In the genomic region with DNA sequence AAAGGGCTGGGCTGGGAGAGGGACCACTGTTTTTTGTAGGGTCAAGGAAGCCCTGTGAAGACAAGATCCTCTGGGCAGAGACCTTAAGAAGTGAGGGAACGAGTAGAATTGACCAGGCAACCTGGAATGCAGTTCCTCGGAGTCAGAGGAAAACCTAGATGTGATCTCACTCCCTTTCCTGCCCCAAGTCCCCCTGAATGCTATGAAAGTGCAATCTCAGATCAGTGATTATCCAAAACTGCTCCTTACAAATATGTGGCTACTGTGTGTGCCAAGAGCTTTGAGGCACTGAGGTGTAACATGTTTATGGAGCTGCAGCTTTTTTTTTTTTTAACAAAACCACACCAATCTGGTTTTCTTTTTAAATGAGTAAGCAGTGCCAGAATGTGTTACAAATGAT, we compare ENCODE assay signal across 17 cellular contexts. TPM values are rescaled to one million over a fixed set of nuclear protein-coding genes. Genes with fewer than 3 reads are reported as not detected.
DNase-seq lines count a peak whose midpoint lies in the region; ATAC-seq and TF ChIP-seq lines count a peak whose summit lies in the region.
"Had no signal": no experiment of that assay in that cellular context is flagged by ENCODE, and none has a peak within 500 bp of the region (broad histone marks: within the 10 kb centered on the region; RNA-seq: fewer than 3 reads in every experiment).

No MANE protein-coding gene starts in this region.

- H3K4me3 Mint-ChIP-seq in nephron progenitor cell, result no peak overlapping the region
- H3K4me3 Mint-ChIP-seq in stimulated activated naive CD8-positive, alpha-beta T cell treated with anti-CD3 and anti-CD28 coated beads, Interleukin-15, amount 100 ng/mL, for 72 hours, result no peak overlapping the region
- H3K4me3 Mint-ChIP-seq: activated CD4-positive, alpha-beta memory T cell treated with anti-CD3 and anti-CD28 coated beads, Interleukin-2, amount 10 ng/mL, durations not matched to agents 7 days and 5 days; activated T-helper 17 cell treated with anti-CD3 and anti-CD28 coated beads, Interleukin-2, amount 50 U/mL, for 72 hours; CD8-positive, alpha-beta memory T cell; naive B cell had no signal

- no peak for TF ChIP-seq CTCF in choroid plexus epithelial cell (conservative IDR thresholded peaks at IDR 0.05; ENCODE audit: low read depth, low read length)
- no peak for TF ChIP-seq CTCF in nephron progenitor cell (IDR thresholded peaks at IDR 0.05)

- no peaks in the 10 kb centered on the region for H3K9me3 Mint-ChIP-seq in nephron progenitor cell
- no peaks in the 10 kb centered on the region for H3K9me3 Mint-ChIP-seq in stimulated activated naive CD8-positive, alpha-beta T cell treated with anti-CD3 and anti-CD28 coated beads, Interleukin-15, amount 100 ng/mL, for 72 hours
- H3K9me3 Mint-ChIP-seq: activated CD4-positive, alpha-beta memory T cell treated with anti-CD3 and anti-CD28 coated beads, Interleukin-2, amount 10 ng/mL, durations not matched to agents 7 days and 5 days; activated T-helper 17 cell treated with anti-CD3 and anti-CD28 coated beads, Interleukin-2, amount 50 U/mL, for 72 hours; CD8-positive, alpha-beta memory T cell had no signal

- peaks cover 39% of the 10 kb centered on the region for H3K4me1 Mint-ChIP-seq in nephron progenitor cell
- no peaks in the 10 kb centered on the region for H3K4me1 Mint-ChIP-seq in stimulated activated naive CD8-positive, alpha-beta T cell treated with anti-CD3 and anti-CD28 coated beads, Interleukin-15, amount 100 ng/mL, for 72 hours
- H3K4me1 Mint-ChIP-seq: activated CD4-positive, alpha-beta memory T cell treated with anti-CD3 and anti-CD28 coated beads, Interleukin-2, amount 10 ng/mL, durations not matched to agents 7 days and 5 days; activated T-helper 17 cell treated with anti-CD3 and anti-CD28 coated beads, Interleukin-2, amount 50 U/mL, for 72 hours; CD8-positive, alpha-beta memory T cell; naive B cell had no signal

- ATAC-seq in stimulated activated naive CD8-positive, alpha-beta T cell treated with anti-CD3 and anti-CD28 coated beads, Interleukin-15, amount 100 ng/mL, for 72 hours, result no peak
- ATAC-seq in GM18517 (IDR thresholded peaks at IDR 0.05; ENCODE audit: unreplicated experiment), result no peak
- ATAC-seq: activated T-helper 17 cell treated with anti-CD3 and anti-CD28 coated beads, Interleukin-2, amount 50 U/mL, for 72 hours; left lobe of liver had no signal

- DNase-seq in EL, result peak; percentile 71
- peak; percentile 41 for DNase-seq in LHCN-M2 (ENCODE audit: low read depth)
- peak; percentile 38 for DNase-seq in choroid plexus epithelial cell (ENCODE audit: low read depth)
- no peak for DNase-seq in nephron progenitor cell
- no peak for DNase-seq in stimulated activated naive CD8-positive, alpha-beta T cell treated with anti-CD3 and anti-CD28 coated beads, Interleukin-15, amount 100 ng/mL, for 72 hours
- DNase-seq in NCI-H2196 treated with DMSO at 0.1 percent for 48 hours (lab: John Stamatoyannopoulos, UW; ENCODE audit: unreplicated experiment), result no peak
- DNase-seq: activated CD4-positive, alpha-beta memory T cell treated with anti-CD3 and anti-CD28 coated beads, Interleukin-2, amount 10 ng/mL, durations not matched to agents 7 days and 5 days; anterior cingulate cortex; CD8-positive, alpha-beta memory T cell; GOT3; Karpas-422; naive B cell; SHP77; stimulated activated CD4-positive, alpha-beta T cell treated with anti-CD3 and anti-CD28 coated beads, Interleukin-1b, Interleukin-23, amount 100 ng/mL, for 48 hours had no signal

- H3K4me3 ChIP-seq in choroid plexus epithelial cell (ENCODE audit: low read depth, low read length), result no peak overlapping the region

- H3K36me3 Mint-ChIP-seq in nephron progenitor cell (ENCODE audit: low read depth), result peaks cover 12% of the 10 kb centered on the region
- H3K36me3 Mint-ChIP-seq: CD8-positive, alpha-beta memory T cell; naive B cell had no signal

- H3K27me3 Mint-ChIP-seq in nephron progenitor cell (ENCODE audit: low read depth, poor library complexity), result peaks cover 3% of the 10 kb centered on the region
- peaks cover 13% of the 10 kb centered on the region for H3K27me3 Mint-ChIP-seq in stimulated activated naive CD8-positive, alpha-beta T cell treated with anti-CD3 and anti-CD28 coated beads, Interleukin-15, amount 100 ng/mL, for 72 hours
- H3K27me3 Mint-ChIP-seq: activated CD4-positive, alpha-beta memory T cell treated with anti-CD3 and anti-CD28 coated beads, Interleukin-2, amount 10 ng/mL, durations not matched to agents 7 days and 5 days had no signal

- H3K27ac Mint-ChIP-seq in nephron progenitor cell, result peak overlapping the region; percentile 28
- H3K27ac Mint-ChIP-seq in stimulated activated naive CD8-positive, alpha-beta T cell treated with anti-CD3 and anti-CD28 coated beads, Interleukin-15, amount 100 ng/mL, for 72 hours, result no peak overlapping the region
- H3K27ac Mint-ChIP-seq: activated CD4-positive, alpha-beta memory T cell treated with anti-CD3 and anti-CD28 coated beads, Interleukin-2, amount 10 ng/mL, durations not matched to agents 7 days and 5 days; activated T-helper 17 cell treated with anti-CD3 and anti-CD28 coated beads, Interleukin-2, amount 50 U/mL, for 72 hours; CD8-positive, alpha-beta memory T cell; naive B cell had no signal

RNA-seq across cellular contexts. Expression of gene THSD4, which starts 35.8 kb away (rescaled TPM):
- total RNA-seq in LHCN-M2 (2014; rRNA removed), result 10.4 and 13.0 TPM in 2 replicates
- polyA plus RNA-seq in LHCN-M2 (2012), result 2.8 TPM
- total RNA-seq: CD8-positive, alpha-beta memory T cell had no signal
- polyA plus RNA-seq: CD8-positive, alpha-beta memory T cell had no signal

Comparison
In these comparisons a context has a peak if more than half of its experiments do, and no peak if none do; other contexts are left out.
1. DNase-seq: peak in EL (single experiment), LHCN-M2 (single experiment) and choroid plexus epithelial cell (single experiment); none in nephron progenitor cell (single experiment), stimulated activated naive CD8-positive, alpha-beta T cell treated with anti-CD3 and anti-CD28 coated beads, Interleukin-15, amount 100 ng/mL, for 72 hours (0 of 2) and NCI-H2196 treated with DMSO at 0.1 percent for 48 hours (single experiment).